8 cellular contexts compared by ENCODE assay signal in the genomic region with DNA sequence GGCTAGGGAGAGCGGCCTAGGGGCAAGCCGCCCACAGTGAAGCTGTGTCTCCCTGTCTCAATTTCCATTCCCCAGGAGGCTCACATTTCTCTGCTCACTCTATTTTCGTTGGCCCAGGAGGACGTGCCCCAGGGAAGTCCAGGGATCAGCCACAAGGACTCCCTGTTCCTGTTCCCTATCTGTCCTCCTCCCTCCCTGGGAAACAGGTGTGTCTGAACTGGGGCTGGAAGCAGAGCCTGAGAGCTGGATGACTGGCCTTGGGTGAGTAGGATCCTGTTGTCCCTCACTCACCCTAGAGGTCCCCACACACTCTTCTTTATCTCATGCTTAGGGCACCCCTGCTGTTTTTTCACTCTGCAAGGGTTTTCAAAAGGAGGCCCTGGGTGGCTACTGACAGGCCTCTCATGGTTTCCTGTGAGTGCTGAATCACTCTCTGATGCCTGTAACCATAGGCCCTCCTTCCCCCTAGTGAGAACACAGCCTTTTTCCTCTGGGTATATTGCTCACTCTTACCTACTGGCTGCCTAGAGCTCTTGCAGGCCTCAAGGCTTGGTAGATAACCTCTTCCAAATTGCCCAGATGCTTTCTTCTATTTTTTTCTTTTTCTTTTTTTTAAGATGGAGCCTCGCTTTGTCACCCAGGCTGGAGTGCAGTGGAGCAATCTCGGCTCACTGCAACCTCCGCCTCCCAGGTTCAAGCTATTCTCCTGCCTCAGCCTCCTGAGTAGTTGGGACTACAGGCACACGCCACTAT. TPM values are rescaled to one million over a fixed set of nuclear protein-coding genes. Genes with fewer than 3 reads are reported as not detected.
DNase-seq lines count a peak whose midpoint lies in the region; ATAC-seq and TF ChIP-seq lines count a peak whose summit lies in the region.

No MANE protein-coding gene starts in this region.

- peak; percentile 60 for DNase-seq in activated T-cell treated with anti-CD3 and anti-CD28 coated beads for 24 hours (ENCODE audit: low read depth)
- DNase-seq in activated T-cell treated with anti-CD3 and anti-CD28 coated beads for 4 hours: no peak
- peak; percentile 76 for DNase-seq in activated CD8-positive, alpha-beta T cell treated with anti-CD3 and anti-CD28 coated beads, Interleukin-2, amount 10 ng/mL, durations not matched to agents 7 days and 5 days
- DNase-seq in fibroblast of peridontal ligament (ENCODE audit: extremely low read depth): peak; percentile 64
- DNase-seq in stimulated activated naive CD8-positive, alpha-beta T cell treated with anti-CD3 and anti-CD28 coated beads, Interleukin-15, amount 100 ng/mL, for 72 hours: peak; percentile 69 to 76
- no peak for DNase-seq in SHP77 treated with DMSO at 0.1 percent for 48 hours (lab: John Stamatoyannopoulos, UW)
- DNase-seq in BE2C: no peak

- CTCF ChIA-PET in activated CD8-positive, alpha-beta T cell treated with anti-CD3 and anti-CD28 coated beads, Interleukin-2, amount 10 ng/mL, durations not matched to agents 7 days and 5 days (lab: Charles Lee): interaction anchor here (0.9 to 16.1 kb wide), 5 partner anchors 10 to 1183 kb away, joined by 3 to 215 read pairs (median 7); a partner anchor contains a TSS

- peak overlapping the region; percentile 15 for H3K4me3 Mint-ChIP-seq in activated CD8-positive, alpha-beta T cell treated with anti-CD3 and anti-CD28 coated beads, Interleukin-2, amount 10 ng/mL, durations not matched to agents 7 days and 5 days
- peak overlapping the region; percentile 71 to 81 for H3K4me3 Mint-ChIP-seq in stimulated activated naive CD8-positive, alpha-beta T cell treated with anti-CD3 and anti-CD28 coated beads, Interleukin-15, amount 100 ng/mL, for 72 hours

- no peaks in the 10 kb centered on the region for H3K36me3 ChIP-seq in BE2C

- H3K9me3 Mint-ChIP-seq in activated CD8-positive, alpha-beta T cell treated with anti-CD3 and anti-CD28 coated beads, Interleukin-2, amount 10 ng/mL, durations not matched to agents 7 days and 5 days (ENCODE audit: insufficient read depth): no peaks in the 10 kb centered on the region
- H3K9me3 Mint-ChIP-seq in stimulated activated naive CD8-positive, alpha-beta T cell treated with anti-CD3 and anti-CD28 coated beads, Interleukin-15, amount 100 ng/mL, for 72 hours: no peaks in the 10 kb centered on the region

- H3K4me1 Mint-ChIP-seq in activated CD8-positive, alpha-beta T cell treated with anti-CD3 and anti-CD28 coated beads, Interleukin-2, amount 10 ng/mL, durations not matched to agents 7 days and 5 days (ENCODE audit: low read depth): peaks cover 53% of the 10 kb centered on the region
- peaks cover 74% of the 10 kb centered on the region for H3K4me1 Mint-ChIP-seq in stimulated activated naive CD8-positive, alpha-beta T cell treated with anti-CD3 and anti-CD28 coated beads, Interleukin-15, amount 100 ng/mL, for 72 hours

- TF ChIP-seq CTCF in BE2C (IDR thresholded peaks at IDR 0.05; ENCODE audit: low read depth, low read length): no peak

- ATAC-seq in activated CD8-positive, alpha-beta T cell treated with anti-CD3 and anti-CD28 coated beads, Interleukin-2, amount 10 ng/mL, durations not matched to agents 7 days and 5 days: peak; percentile 57
- ATAC-seq in stimulated activated naive CD8-positive, alpha-beta T cell treated with anti-CD3 and anti-CD28 coated beads, Interleukin-15, amount 100 ng/mL, for 72 hours: peak; percentile 82
- no peak for ATAC-seq in HG03175 (IDR thresholded peaks at IDR 0.05; ENCODE audit: unreplicated experiment)

- H3K9me3 ChIP-seq in BE2C: no peaks in the 10 kb centered on the region

- POLR2A ChIA-PET in activated CD8-positive, alpha-beta T cell treated with anti-CD3 and anti-CD28 coated beads, Interleukin-2, amount 10 ng/mL, durations not matched to agents 7 days and 5 days (lab: Charles Lee): interaction anchor here (0.6 to 2.4 kb wide), 7 partner anchors 9 to 495 kb away, joined by 3 to 24 read pairs (median 3); a partner anchor contains a TSS

- peak overlapping the region; percentile 95 for H3K27ac Mint-ChIP-seq in activated CD8-positive, alpha-beta T cell treated with anti-CD3 and anti-CD28 coated beads, Interleukin-2, amount 10 ng/mL, durations not matched to agents 7 days and 5 days
- H3K27ac Mint-ChIP-seq in stimulated activated naive CD8-positive, alpha-beta T cell treated with anti-CD3 and anti-CD28 coated beads, Interleukin-15, amount 100 ng/mL, for 72 hours: peak overlapping the region; percentile 99

- peaks cover 13% of the 10 kb centered on the region for H3K36me3 Mint-ChIP-seq in activated CD8-positive, alpha-beta T cell treated with anti-CD3 and anti-CD28 coated beads, Interleukin-2, amount 10 ng/mL, durations not matched to agents 7 days and 5 days (ENCODE audit: low read depth)

- no peaks in the 10 kb centered on the region for H3K27me3 Mint-ChIP-seq in activated CD8-positive, alpha-beta T cell treated with anti-CD3 and anti-CD28 coated beads, Interleukin-2, amount 10 ng/mL, durations not matched to agents 7 days and 5 days (ENCODE audit: low read depth)
- no peaks in the 10 kb centered on the region for H3K27me3 Mint-ChIP-seq in stimulated activated naive CD8-positive, alpha-beta T cell treated with anti-CD3 and anti-CD28 coated beads, Interleukin-15, amount 100 ng/mL, for 72 hours

- H3K27me3 ChIP-seq in BE2C: no peaks in the 10 kb centered on the region

- no peaks in the 10 kb centered on the region for H3K4me1 ChIP-seq in BE2C

- H3K4me3 ChIP-seq in BE2C (ENCODE audit: low read depth, low read length): no peak overlapping the region

RNA-seq across cellular contexts. Expression of a gene that starts 3.3 kb away (rescaled TPM):
- 10 to 100 TPM; 39.0 to 39.5 TPM for total RNA-seq in activated CD8-positive, alpha-beta T cell treated with anti-CD3 and anti-CD28 coated beads, Interleukin-2, amount 10 ng/mL, durations not matched to agents 7 days and 5 days
- 27.7 TPM for polyA plus RNA-seq in BE2C (2012; ENCODE audit: insufficient read depth, insufficient read length, low read depth)

RNA-seq across cellular contexts. Expression of a gene that starts 4.0 kb away (rescaled TPM):
- total RNA-seq in activated CD8-positive, alpha-beta T cell treated with anti-CD3 and anti-CD28 coated beads, Interleukin-2, amount 10 ng/mL, durations not matched to agents 7 days and 5 days: 10 to 100 TPM; 12.4 to 13.5 TPM
- polyA plus RNA-seq in BE2C (2012; ENCODE audit: insufficient read depth, insufficient read length, low read depth): 40.6 TPM

RNA-seq across cellular contexts. Expression of a gene that starts 19.4 kb away (rescaled TPM):
- 10 to 100 TPM; 86.3 to 98.0 TPM for total RNA-seq in activated CD8-positive, alpha-beta T cell treated with anti-CD3 and anti-CD28 coated beads, Interleukin-2, amount 10 ng/mL, durations not matched to agents 7 days and 5 days
- polyA plus RNA-seq in BE2C (2012; ENCODE audit: insufficient read depth, insufficient read length, low read depth): 74.2 TPM

RNA-seq across cellular contexts. Expression of a gene that starts 37.3 kb away (rescaled TPM):
- total RNA-seq in activated CD8-positive, alpha-beta T cell treated with anti-CD3 and anti-CD28 coated beads, Interleukin-2, amount 10 ng/mL, durations not matched to agents 7 days and 5 days: not detected
- polyA plus RNA-seq in BE2C (2012; ENCODE audit: insufficient read depth, insufficient read length, low read depth): 0.91 TPM

Comparison
In these comparisons a context has a peak if more than half of its experiments do, and no peak if none do; other contexts are left out.
1. DNase-seq: peak in activated T-cell treated with anti-CD3 and anti-CD28 coated beads for 24 hours (single experiment), activated CD8-positive, alpha-beta T cell treated with anti-CD3 and anti-CD28 coated beads, Interleukin-2, amount 10 ng/mL, durations not matched to agents 7 days and 5 days (single experiment), fibroblast of peridontal ligament (single experiment) and stimulated activated naive CD8-positive, alpha-beta T cell treated with anti-CD3 and anti-CD28 coated beads, Interleukin-15, amount 100 ng/mL, for 72 hours (2 of 2); none in activated T-cell treated with anti-CD3 and anti-CD28 coated beads for 4 hours (single experiment), SHP77 treated with DMSO at 0.1 percent for 48 hours (single experiment) and BE2C (single experiment).